ENCODE assay signal across 8 cellular contexts in genomic region chr14:103528512-103529382, GRCh38. TPM values are rescaled to one million over a fixed set of nuclear protein-coding genes. Genes with fewer than 3 reads are reported as not detected.
DNase-seq lines count a peak whose midpoint lies in the region; ATAC-seq and TF ChIP-seq lines count a peak whose summit lies in the region.

TRMT61A (plus strand) TSS chr14:103529196; CDS start chr14:103529979, 783 bp downstream.

- peak within 1 kb of the TSS; percentile 74 for H3K4me3 Mint-ChIP-seq in Calu3 (ENCODE audit: low read depth, unreplicated experiment)
- H3K4me3 Mint-ChIP-seq in H9, result peak within 1 kb of the TSS; percentile 91 to 97
- peak within 1 kb of the TSS; percentile 89 for H3K4me3 Mint-ChIP-seq in progenitor cell of endocrine pancreas (ENCODE audit: low read depth)

- H2BK15ac ChIP-seq in H9 (ENCODE audit: low read depth, low read length), result no peak within 1 kb of the TSS

- H3K9me3 Mint-ChIP-seq in Calu3 (ENCODE audit: low read depth, unreplicated experiment) (no peaks in the 10 kb centered on the region), H9 (peaks cover 1 to 2% of the 10 kb centered on the region in 2 experiments; a peak in 4 of 5 replicates), progenitor cell of endocrine pancreas (ENCODE audit: low read depth) (no peaks in the 10 kb centered on the region)

- no peak within 1 kb of the TSS for H3K4ac ChIP-seq in H9 (ENCODE audit: low read depth, low read length)

- H3K79me2 ChIP-seq in H9 (ENCODE audit: insufficient read depth, low read length), result peaks cover 10% of the 10 kb centered on the region; the same call in 1 of the 2 replicates

- no peak within 1 kb of the TSS for H4K8ac ChIP-seq in H9 (replicated peaks; ENCODE audit: insufficient read length, low read depth, low read length)

- intact Hi-C loops in Calu3 (cut with micrococcal nuclease; ENCODE audit: unreplicated experiment), result no loop called here
- intact Hi-C loops in left cardiac atrium (cut with DNase I), result no loop called here

- H2AK5ac ChIP-seq in H9 (ENCODE audit: insufficient read length, low read length), result no peak within 1 kb of the TSS

- peaks cover 13% of the 10 kb centered on the region for H3K79me1 ChIP-seq in H9 (ENCODE audit: insufficient read depth, low read depth, low read length, poor library complexity, severe bottlenecking)

- no peak within 1 kb of the TSS for H2BK120ac ChIP-seq in H9 (ENCODE audit: low read depth, low read length, poor library complexity, severe bottlenecking)

- H2BK20ac ChIP-seq in H9 (ENCODE audit: low read depth, low read length, poor library complexity, severe bottlenecking), result no peak within 1 kb of the TSS

- H2BK12ac ChIP-seq in H9 (ENCODE audit: insufficient read length, low read depth, low read length), result no peak within 1 kb of the TSS

- H3K56ac ChIP-seq in H9 (ENCODE audit: insufficient read length, low read depth, low read length), result no peak within 1 kb of the TSS

- H3K27ac ChIP-seq in H9 (ENCODE audit: insufficient read length, low read depth, low read length), result no peak within 1 kb of the TSS

- H3K27ac Mint-ChIP-seq in Calu3 (ENCODE audit: unreplicated experiment) (peak within 1 kb of the TSS; percentile 70), H9 (peak within 1 kb of the TSS; percentile 74 to 99 (median 87); a peak in 6 of 7 replicates), progenitor cell of endocrine pancreas (peak within 1 kb of the TSS; percentile 99)

- H4K91ac ChIP-seq in H9 (ENCODE audit: insufficient read length, low read depth, low read length), result no peak within 1 kb of the TSS

- no peak within 1 kb of the TSS for H2AFZ ChIP-seq in H9 (ENCODE audit: low read length)

- H3K9ac ChIP-seq in H9 (ENCODE audit: extremely low read depth, insufficient read length, low read length), result peak within 1 kb of the TSS; percentile 64

- H3T11ph ChIP-seq in H9 (ENCODE audit: low read length), result no peak within 1 kb of the TSS

- peaks cover 51% of the 10 kb centered on the region for H3K36me3 Mint-ChIP-seq in Calu3 (ENCODE audit: insufficient read depth, unreplicated experiment)
- peaks cover under 1 to 8% (median 4%) of the 10 kb centered on the region in 3 experiments; a peak in 5 of 7 replicates for H3K36me3 Mint-ChIP-seq in H9 (ENCODE audit: insufficient read depth in 1 of 3, low read depth in 3 of 3)
- no peaks in the 10 kb centered on the region for H3K36me3 Mint-ChIP-seq in progenitor cell of endocrine pancreas (ENCODE audit: insufficient read depth)

- H3K18ac ChIP-seq in H9 (ENCODE audit: insufficient read length, low read depth, low read length), result peak within 1 kb of the TSS; percentile 72

- H3K23ac ChIP-seq in H9 (ENCODE audit: insufficient read length, low read depth, low read length), result no peak within 1 kb of the TSS

- H3K14ac ChIP-seq in H9 (ENCODE audit: insufficient read depth, low read length), result peak within 1 kb of the TSS; percentile 89

- CTCF ChIA-PET in Calu3 (lab: Charles Lee), result interaction anchor here (0.6 to 1.7 kb wide), 7 partner anchors 10 to 1277 kb away, joined by 4 to 10 read pairs (median 5); no protein-coding TSS in a partner anchor

- no peaks in the 10 kb centered on the region; the same call in 1 of the 2 replicates for H3K4me1 ChIP-seq in H9 (ENCODE audit: insufficient read depth, low read length)

- H4K5ac ChIP-seq in H9 (ENCODE audit: insufficient read length, low read depth, low read length), result no peak within 1 kb of the TSS

- H3K23me2 ChIP-seq in H9 (ENCODE audit: insufficient read length, low read depth, low read length, poor library complexity, severe bottlenecking), result peaks cover 8% of the 10 kb centered on the region

- DNase-seq in Calu3, result peak; percentile 80
- peak; percentile 90 for DNase-seq in H9
- DNase-seq in NCI-H1417 (lab: John Stamatoyannopoulos, UW), result peak; percentile 88 to 96 (median 92)
- DNase-seq in T-helper 1 cell, result peak; percentile 63 to 78 (median 74)
- peak; percentile 77 for DNase-seq in amniotic stem cell (lab: John Stamatoyannopoulos, UW)
- DNase-seq in left cardiac atrium, result peak; percentile 89
- peak; percentile 74 for DNase-seq in progenitor cell of endocrine pancreas (ENCODE audit: low spot score, unreplicated experiment)
- DNase-seq in ureter (ENCODE audit: low spot score), result peak; percentile 93

- peak within 1 kb of the TSS; percentile 93 for H3K4me2 ChIP-seq in H9 (ENCODE audit: insufficient read depth, insufficient read length, low read length)

- peak; percentile 91 to 92 for ATAC-seq in left cardiac atrium

- no peaks in the 10 kb centered on the region for H3K9me3 ChIP-seq in H9 (ENCODE audit: control insufficient read depth, low read depth, low read length)

- WGBS in H9 (ENCODE audit: extremely low coverage, insufficient read length, low lambda C conversion rate), result no CpG with 5 or more reads among the region's 71 CpGs

- H3K27me3 ChIP-seq in H9 (ENCODE audit: insufficient read depth, low read length), result peaks cover 2% of the 10 kb centered on the region; the same call in 1 of the 2 replicates

- BruUV-seq in Calu3 (replicated peaks; lab: Mats Ljungman, UMichigan), result TSS peak; percentile 89

- H2BK5ac ChIP-seq in H9 (ENCODE audit: insufficient read length, low read length), result no peak within 1 kb of the TSS

- peaks cover 4% of the 10 kb centered on the region for H4K20me1 ChIP-seq in H9 (ENCODE audit: control insufficient read depth, insufficient read depth, insufficient read length)

- peaks cover 33% of the 10 kb centered on the region for H3K4me1 Mint-ChIP-seq in Calu3 (ENCODE audit: low read depth, unreplicated experiment)
- peaks cover 14 to 37% of the 10 kb centered on the region in 2 experiments for H3K4me1 Mint-ChIP-seq in H9
- peaks cover 45% of the 10 kb centered on the region for H3K4me1 Mint-ChIP-seq in progenitor cell of endocrine pancreas (ENCODE audit: low read depth)

- H3K27me3 Mint-ChIP-seq in Calu3 (ENCODE audit: unreplicated experiment), result no peaks in the 10 kb centered on the region
- peaks cover 29% of the 10 kb centered on the region for H3K27me3 Mint-ChIP-seq in H9 (ENCODE audit: low read depth)
- H3K27me3 Mint-ChIP-seq in progenitor cell of endocrine pancreas, result no peaks in the 10 kb centered on the region

- no peak for TF ChIP-seq CTCF in Calu3 (IDR thresholded peaks at IDR 0.05; ENCODE audit: unreplicated experiment)
- TF ChIP-seq CTCF in H9 (conservative IDR thresholded peaks at IDR 0.05), result no peak
- TF ChIP-seq CTCF in progenitor cell of endocrine pancreas (IDR thresholded peaks at IDR 0.05; ENCODE audit: unreplicated experiment), result no peak

RNA-seq across cellular contexts. Expression of gene TRMT61A, which starts in this region (rescaled TPM):
- total RNA-seq in Calu3 (2022) (25.9 and 28.0 TPM in 2 replicates), H9 (2021) (21.9 and 22.2 TPM in 2 replicates), left cardiac atrium (1 to 10 TPM; 6.0 to 8.5 TPM), progenitor cell of endocrine pancreas (10.3 and 10.7 TPM in 2 replicates), ureter (22.4 TPM)
